ENCODE assay signal across 21 cellular contexts in the genomic region with DNA sequence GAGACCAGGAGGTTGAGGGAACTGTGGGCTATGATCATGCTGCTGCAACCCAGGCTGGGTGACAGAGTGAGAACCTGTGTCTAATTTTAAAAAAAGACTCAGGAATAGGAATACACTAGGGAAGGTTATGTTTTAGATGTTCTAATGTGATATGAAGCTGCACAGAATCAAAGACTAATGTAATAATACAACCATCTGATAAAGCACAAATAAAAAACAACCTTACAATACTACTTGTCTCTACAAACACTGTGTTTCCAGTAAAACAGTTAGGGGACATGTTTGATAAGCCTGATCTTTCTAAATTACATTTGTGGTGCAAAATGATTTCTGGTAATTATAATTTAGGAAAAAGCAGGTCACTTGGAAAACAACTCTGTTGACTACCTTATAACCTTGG. TPM values are rescaled to one million over a fixed set of nuclear protein-coding genes. Genes with fewer than 3 reads are reported as not detected.
DNase-seq lines count a peak whose midpoint lies in the region; ATAC-seq, FAIRE-seq and TF ChIP-seq lines count a peak whose summit lies in the region.
"Had no signal": no experiment of that assay in that cellular context is flagged by ENCODE, and none has a peak within 500 bp of the region (broad histone marks: within the 10 kb centered on the region; RNA-seq: fewer than 3 reads in every experiment).

No MANE protein-coding gene starts in this region.

- H3K4me3 Mint-ChIP-seq in astrocyte (ENCODE audit: unreplicated experiment) (no peak overlapping the region), nephron (no peak overlapping the region), type B pancreatic cell (no peak overlapping the region)

- H3K9ac ChIP-seq in IMR-90 (ENCODE audit: low read depth, low read length) (no peak overlapping the region), astrocyte (ENCODE audit: low read length) (no peak overlapping the region)
- H3K9ac ChIP-seq: KMS-11 had no signal

- H3K4me2 ChIP-seq in IMR-90 (ENCODE audit: low read depth, low read length) (no peak overlapping the region), astrocyte (ENCODE audit: low read length) (no peak overlapping the region), OCI-LY7 (ENCODE audit: low read length) (no peak overlapping the region)
- H3K4me2 ChIP-seq: KMS-11 had no signal

- in situ Hi-C loops in IMR-90 (cut with MboI; ENCODE audit: low sequenced_read_pairs), result no loop called here

- intact Hi-C loops in IMR-90 (cut with micrococcal nuclease) (no loop called here), uterus (cut with DNase I; ENCODE audit: low total_unique reads) (no loop called here), OCI-LY7 (cut with micrococcal nuclease; ENCODE audit: unreplicated experiment) (no loop called here)

- no peak overlapping the region for H3K18ac ChIP-seq in IMR-90 (ENCODE audit: low read depth, low read length)

- peaks cover 16 to 62% of the 10 kb centered on the region in 2 experiments for H3K79me1 ChIP-seq in IMR-90 (ENCODE audit: low read depth in 1 of 2, low read length in 2 of 2)

- no peaks in the 10 kb centered on the region for H3K9me2 ChIP-seq in OCI-LY7 (ENCODE audit: insufficient read depth, low read length)

- peaks cover 85% of the 10 kb centered on the region for H3K79me2 ChIP-seq in astrocyte (ENCODE audit: insufficient read depth, low read length)
- no peaks in the 10 kb centered on the region for H3K79me2 ChIP-seq in OCI-LY7 (ENCODE audit: insufficient read depth, low read depth, low read length)

- FAIRE-seq in astrocyte (lab: Jason Lieb, UNC), result no peak
- FAIRE-seq: A204.1, GM19239, HepG2 had no signal

- ATAC-seq in IMR-90 (ENCODE audit: low read depth), result no peak
- ATAC-seq: HepG2, Panc1 had no signal

- H2BK20ac ChIP-seq in IMR-90 (ENCODE audit: low read depth, low read length), result no peak overlapping the region

- peaks cover 42% of the 10 kb centered on the region for H3K4me1 Mint-ChIP-seq in astrocyte (ENCODE audit: low read depth, unreplicated experiment)
- peaks cover 54% of the 10 kb centered on the region for H3K4me1 Mint-ChIP-seq in nephron
- H3K4me1 Mint-ChIP-seq in type B pancreatic cell (ENCODE audit: unreplicated experiment), result peaks cover 35% of the 10 kb centered on the region

- POLR2A ChIA-PET in IMR-90 (lab: Charles Lee; ENCODE audit: unreplicated experiment) (no interaction called here), OCI-LY7 (lab: Charles Lee) (no interaction called here)

- H2AFZ ChIP-seq in IMR-90 (replicated peaks; ENCODE audit: low read length, poor library complexity) (no peak overlapping the region), astrocyte (ENCODE audit: low read depth, low read length) (no peak overlapping the region), OCI-LY7 (ENCODE audit: low read length) (no peak overlapping the region)

- H3K4me1 ChIP-seq in IMR-90 (ENCODE audit: control insufficient read depth, insufficient read depth, low read length) (peaks cover 4% of the 10 kb centered on the region), astrocyte (ENCODE audit: insufficient read depth, low read length) (peaks cover 30% of the 10 kb centered on the region), uterus (peaks cover 0 to 5% of the 10 kb centered on the region in 2 donors), OCI-LY7 (ENCODE audit: insufficient read depth, low read length, poor library complexity, severe bottlenecking) (no peaks in the 10 kb centered on the region)

- peaks cover 3% of the 10 kb centered on the region for H3K9me1 ChIP-seq in IMR-90 (ENCODE audit: insufficient read depth, low read length)

- H3K27ac ChIP-seq in IMR-90 (ENCODE audit: insufficient read depth, low read length), result no peak overlapping the region
- H3K27ac ChIP-seq in astrocyte (ENCODE audit: low read depth, low read length), result no peak overlapping the region
- peak overlapping the region; percentile 21 to 84 for H3K27ac ChIP-seq in uterus
- H3K27ac ChIP-seq in OCI-LY7 (ENCODE audit: low read depth, low read length, poor library complexity, severe bottlenecking), result no peak overlapping the region
- H3K27ac ChIP-seq: C4-2B, KMS-11 had no signal

- CTCF ChIA-PET in IMR-90 (lab: Yijun Ruan, JAX), result interaction anchor here (1.3 kb wide), 1 partner anchor 11 kb away, joined by 3 read pairs; no protein-coding TSS in a partner anchor
- CTCF ChIA-PET in OCI-LY7 (lab: Charles Lee; ENCODE audit: unreplicated experiment), result no interaction called here

- no peak overlapping the region for H2AK9ac ChIP-seq in IMR-90 (replicated peaks; ENCODE audit: low read depth, low read length, poor library complexity)

- peak overlapping the region; percentile 59; the same call in 1 of the 2 replicates for H3K23ac ChIP-seq in IMR-90 (ENCODE audit: low read depth, low read length)

- dilution Hi-C loops in IMR-90 (cut with HindIII; ENCODE audit: low sequenced_read_pairs, unreplicated experiment), result no loop called here

- H3K27me3 Mint-ChIP-seq in astrocyte (ENCODE audit: low read depth, unreplicated experiment) (no peaks in the 10 kb centered on the region), nephron (ENCODE audit: low read depth) (no peaks in the 10 kb centered on the region), type B pancreatic cell (no peaks in the 10 kb centered on the region)

- peaks cover 5% of the 10 kb centered on the region; the same call in 1 of the 2 replicates for H4K20me1 ChIP-seq in IMR-90 (ENCODE audit: insufficient read depth, low read length)
- H4K20me1 ChIP-seq in astrocyte (ENCODE audit: insufficient read depth, low read length), result peaks cover 5% of the 10 kb centered on the region
- no peaks in the 10 kb centered on the region for H4K20me1 ChIP-seq in OCI-LY7 (ENCODE audit: insufficient read depth, low read length)

- H4K5ac ChIP-seq in IMR-90 (ENCODE audit: low read depth, low read length), result no peak overlapping the region

- TF ChIP-seq RAD21 in IMR-90 (IDR thresholded peaks at IDR 0.05; ENCODE audit: low read length), result no peak

- no peak overlapping the region for H2AK5ac ChIP-seq in IMR-90 (ENCODE audit: low read depth, low read length)

- H2BK5ac ChIP-seq in IMR-90 (ENCODE audit: low read depth, low read length, poor library complexity, severe bottlenecking), result no peak overlapping the region

- H3K4ac ChIP-seq in IMR-90 (ENCODE audit: low read depth, low read length), result no peak overlapping the region

- H3K14ac ChIP-seq in IMR-90 (replicated peaks; ENCODE audit: low read depth, low read length), result no peak overlapping the region; the same call in 1 of the 2 replicates

- no peak for TF ChIP-seq POLR2A in IMR-90 (IDR thresholded peaks at IDR 0.05; ENCODE audit: low read depth, low read length)
- TF ChIP-seq POLR2A in uterus (IDR thresholded peaks at IDR 0.05), result no peak

- no peak overlapping the region for H4K8ac ChIP-seq in IMR-90 (ENCODE audit: low read depth in 2 of 2, low read length in 2 of 2)

- no peak overlapping the region for H3K56ac ChIP-seq in IMR-90 (ENCODE audit: extremely low read depth, insufficient read depth, low read length)

- H3K36me3 ChIP-seq in IMR-90 (ENCODE audit: control insufficient read depth, insufficient read depth, low read length) (no peaks in the 10 kb centered on the region), astrocyte (ENCODE audit: insufficient read depth, low read length) (no peaks in the 10 kb centered on the region), uterus (no peaks in the 10 kb centered on the region), OCI-LY7 (ENCODE audit: insufficient read depth, low read length) (no peaks in the 10 kb centered on the region)

- H3K9me3 Mint-ChIP-seq in astrocyte (ENCODE audit: unreplicated experiment), result no peaks in the 10 kb centered on the region
- H3K9me3 Mint-ChIP-seq in nephron, result no peaks in the 10 kb centered on the region
- no peaks in the 10 kb centered on the region for H3K9me3 Mint-ChIP-seq in type B pancreatic cell

- H4K91ac ChIP-seq in IMR-90 (ENCODE audit: insufficient read depth, low read depth, low read length), result no peak overlapping the region

- H3K4me3 ChIP-seq in IMR-90 (ENCODE audit: insufficient read depth, low read depth, low read length), result no peak overlapping the region
- H3K4me3 ChIP-seq in astrocyte (ENCODE audit: insufficient read depth, low read depth, low read length), result no peak overlapping the region
- H3K4me3 ChIP-seq in uterus, result no peak overlapping the region
- no peak overlapping the region for H3K4me3 ChIP-seq in OCI-LY7 (ENCODE audit: low read depth, low read length, poor library complexity, severe bottlenecking)

- no peaks in the 10 kb centered on the region for H3K9me3 ChIP-seq in IMR-90 (ENCODE audit: control insufficient read depth, insufficient read depth, low read length)
- no peaks in the 10 kb centered on the region for H3K9me3 ChIP-seq in astrocyte (ENCODE audit: insufficient read depth, low read depth, low read length)
- no peaks in the 10 kb centered on the region for H3K9me3 ChIP-seq in uterus
- no peaks in the 10 kb centered on the region for H3K9me3 ChIP-seq in OCI-LY7 (ENCODE audit: low read length)

- H3K27me3 ChIP-seq in IMR-90 (ENCODE audit: control insufficient read depth, insufficient read depth, low read length), result no peaks in the 10 kb centered on the region
- no peaks in the 10 kb centered on the region for H3K27me3 ChIP-seq in astrocyte (ENCODE audit: insufficient read depth, low read length)
- no peaks in the 10 kb centered on the region for H3K27me3 ChIP-seq in uterus

- DNase-seq in IMR-90 (no peak), astrocyte (ENCODE audit: low read depth) (no peak), uterus (no peak), type B pancreatic cell (ENCODE audit: extremely low spot score, unreplicated experiment) (no peak), OCI-LY7 (ENCODE audit: low spot score) (no peak), KG1 (lab: John Stamatoyannopoulos, UW) (no peak), CD1c-positive myeloid dendritic cell (ENCODE audit: extremely low spot score) (no peak)
- DNase-seq: GDM1, NCI-H1092 treated with DMSO at 0.1 percent for 48 hours, NCI-H1436 treated with DMSO at 0.1 percent for 48 hours, NCI-H2029, NCI-H226, NCI-H510A treated with DMSO at 0.1 percent for 48 hours, NCI-H748 treated with DMSO at 0.1 percent for 48 hours had no signal

- BruUV-seq in IMR-90 (replicated peaks; lab: Mats Ljungman, UMichigan), result no TSS peak
- BruUV-seq in OCI-LY7 (replicated peaks; lab: Mats Ljungman, UMichigan), result no TSS peak

- H3K36me3 Mint-ChIP-seq in astrocyte (ENCODE audit: low read depth, unreplicated experiment) (no peaks in the 10 kb centered on the region), nephron (ENCODE audit: low read depth) (no peaks in the 10 kb centered on the region), type B pancreatic cell (no peaks in the 10 kb centered on the region)

- H2BK120ac ChIP-seq in IMR-90 (ENCODE audit: low read depth, low read length), result no peak overlapping the region

- no peak overlapping the region for H2BK15ac ChIP-seq in IMR-90 (ENCODE audit: low read depth, low read length)

- H3K27ac Mint-ChIP-seq in astrocyte (ENCODE audit: unreplicated experiment), result peak overlapping the region; percentile 35
- H3K27ac Mint-ChIP-seq in nephron, result peak overlapping the region in 2 of 3 experiments; percentile 27 to 71
- no peak overlapping the region for H3K27ac Mint-ChIP-seq in type B pancreatic cell

- no peak for TF ChIP-seq CTCF in IMR-90 (conservative IDR thresholded peaks at IDR 0.05; ENCODE audit: low read depth, low read length)
- TF ChIP-seq CTCF in astrocyte (IDR thresholded peaks at IDR 0.05; ENCODE audit: insufficient read depth, low read depth, low read length), result no peak
- TF ChIP-seq CTCF in nephron (IDR thresholded peaks at IDR 0.05; ENCODE audit: unreplicated experiment in 3 of 3), result no peak
- TF ChIP-seq CTCF in uterus (IDR thresholded peaks at IDR 0.05), result no peak
- TF ChIP-seq CTCF in type B pancreatic cell (conservative IDR thresholded peaks at IDR 0.05), result no peak
- no peak for TF ChIP-seq CTCF in OCI-LY7 (conservative IDR thresholded peaks at IDR 0.05; ENCODE audit: low read length)

RNA-seq across cellular contexts. Expression of a gene that starts 56.7 kb away (rescaled TPM):
- total RNA-seq in IMR-90 (2012; rRNA removed) (110 and 127 TPM in 2 replicates), astrocyte (32.3 and 33.0 TPM in 2 replicates), uterus (100 to 1,000 TPM in 1 of 4 donors, 10 to 100 TPM in 3; 45.9 to 113 (median 75.4) TPM), type B pancreatic cell (ENCODE audit: low replicate concordance) (7.9 and 36.6 TPM in 2 replicates), OCI-LY7 (2022) (not detected in 2 replicates)
- 15.2 and 17.1 TPM in 2 replicates for polyA plus RNA-seq in IMR-90 (2012; rRNA removed)
- polyA plus RNA-seq in IMR-90 (2012; cell fraction: cytosol; rRNA removed), result 4.3 and 5.0 TPM in 2 replicates
- 10.2 and 28.8 TPM in 2 replicates for polyA plus RNA-seq in IMR-90 (2012; cell fraction: nucleus; rRNA removed; ENCODE audit: low replicate concordance)
- total RNA-seq in OCI-LY7 (2014; rRNA removed; shearing (Covaris generic)), result 1.0 and 2.0 TPM in 2 replicates
- total RNA-seq: HepG2 had no signal
- polyA plus RNA-seq: HepG2 had no signal

Comparison
In these comparisons a context has a peak if more than half of its experiments do, and no peak if none do; other contexts are left out.
1. H3K27ac ChIP-seq: peak in uterus (2 of 2); none in IMR-90 (single experiment), astrocyte (single experiment) and OCI-LY7 (single experiment).